ENCODE assay signal across 17 cellular contexts in genomic region chr6:111834356-111834755, GRCh38. TPM values are rescaled to one million over a fixed set of nuclear protein-coding genes. Genes with fewer than 3 reads are reported as not detected.
A peak's percentile ranks its signal among the peaks of the same experiment; 100 is the strongest.
DNase-seq lines count a peak whose midpoint lies in the region; ATAC-seq and TF ChIP-seq lines count a peak whose summit lies in the region.
"Had no signal": no experiment of that assay in that cellular context is flagged by ENCODE, and none has a peak within 500 bp of the region (broad histone marks: within the 10 kb centered on the region; RNA-seq: fewer than 3 reads in every experiment).

No MANE protein-coding gene starts in this region.

- H3K36me3 ChIP-seq in CD8-positive, alpha-beta memory T cell (ENCODE audit: insufficient read depth, low read length) = no peaks in the 10 kb centered on the region

- ATAC-seq in activated T-cell treated with anti-CD3 and anti-CD28 coated beads, Interleukin-2, amount 50 U/mL, for 4 hours = no peak
- no peak for ATAC-seq in central memory CD8-positive, alpha-beta T cell (replicated peaks; ENCODE audit: extremely low read depth, poor library complexity, severe bottlenecking)
- ATAC-seq: PC-3 had no signal

- peaks cover 53% of the 10 kb centered on the region for H3K36me3 Mint-ChIP-seq in activated T-cell treated with anti-CD3 and anti-CD28 coated beads, Interleukin-2, amount 50 U/mL, for 4 hours (ENCODE audit: insufficient read depth)
- peaks cover 0 to 44% (median 2%) of the 10 kb centered on the region in 3 donors for H3K36me3 Mint-ChIP-seq in CD8-positive, alpha-beta memory T cell
- peaks cover 28% of the 10 kb centered on the region for H3K36me3 Mint-ChIP-seq in central memory CD8-positive, alpha-beta T cell (ENCODE audit: insufficient read depth)
- H3K36me3 Mint-ChIP-seq in progenitor cell of endocrine pancreas (ENCODE audit: insufficient read depth) = peaks cover 26% of the 10 kb centered on the region

- CTCF ChIA-PET in CD8-positive, alpha-beta memory T cell (lab: Charles Lee) = interaction anchor here (1.3 kb wide), 1 partner anchor 33 kb away, joined by 3 read pairs; no protein-coding TSS in a partner anchor

- H3K27ac Mint-ChIP-seq in CD8-positive, alpha-beta memory T cell = peak overlapping the region in 7 of 8 donors; percentile 58 to 98 (median 91)
- peak overlapping the region; percentile 71 for H3K27ac Mint-ChIP-seq in central memory CD8-positive, alpha-beta T cell (ENCODE audit: low read depth)
- peak overlapping the region; percentile 26 for H3K27ac Mint-ChIP-seq in progenitor cell of endocrine pancreas

- POLR2A ChIA-PET in CD8-positive, alpha-beta memory T cell (lab: Charles Lee) = interaction anchor here (1.2 kb wide), 1 partner anchor 9 kb away, joined by 6 read pairs; no protein-coding TSS in a partner anchor

- H3K4me1 ChIP-seq in CD8-positive, alpha-beta memory T cell (ENCODE audit: insufficient read depth, low read length) = peaks cover 84% of the 10 kb centered on the region

- H3K4me3 Mint-ChIP-seq in activated T-cell treated with anti-CD3 and anti-CD28 coated beads, Interleukin-2, amount 50 U/mL, for 4 hours = peak overlapping the region; percentile 2
- H3K4me3 Mint-ChIP-seq in CD8-positive, alpha-beta memory T cell = peak overlapping the region in 6 of 7 donors; percentile 5 to 61 (median 38)
- H3K4me3 Mint-ChIP-seq in central memory CD8-positive, alpha-beta T cell = peak overlapping the region; percentile 14
- no peak overlapping the region for H3K4me3 Mint-ChIP-seq in progenitor cell of endocrine pancreas (ENCODE audit: low read depth)

- no peaks in the 10 kb centered on the region for H3K9me3 ChIP-seq in CD8-positive, alpha-beta memory T cell (ENCODE audit: low read length)

- DNase-seq in activated T-cell treated with anti-CD3 and anti-CD28 coated beads, Interleukin-2, amount 50 U/mL, for 4 hours = no peak
- DNase-seq in activated T-cell treated with anti-CD3 and anti-CD28 coated beads for 4 hours (no peak), progenitor cell of endocrine pancreas (ENCODE audit: low spot score, unreplicated experiment) (no peak), NCI-H524 treated with DMSO at 0.1 percent for 48 hours (lab: John Stamatoyannopoulos, UW) (no peak), anterior cingulate cortex (lab: John Stamatoyannopoulos, UW) (no peak)
- DNase-seq in CD8-positive, alpha-beta memory T cell = no peak
- DNase-seq in central memory CD8-positive, alpha-beta T cell (ENCODE audit: low spot score in 2 of 2) = no peak
- DNase-seq: AML-193; CD4-positive, CD25-positive, alpha-beta regulatory T cell; GF-D8; GOT3; NCI-H1048; NCI-H1694; NCI-H345; NCI-H69; PC-3 had no signal

- H3K27me3 ChIP-seq in CD8-positive, alpha-beta memory T cell (ENCODE audit: insufficient read depth, low read length, poor library complexity, severe bottlenecking) = no peaks in the 10 kb centered on the region

- no peak overlapping the region for H3K27ac ChIP-seq in CD8-positive, alpha-beta memory T cell (ENCODE audit: low read depth, low read length)
- H3K27ac ChIP-seq: HL-60 had no signal

- H3K4me1 Mint-ChIP-seq in activated T-cell treated with anti-CD3 and anti-CD28 coated beads, Interleukin-2, amount 50 U/mL, for 4 hours (ENCODE audit: low read depth) = peaks cover 70% of the 10 kb centered on the region
- H3K4me1 Mint-ChIP-seq in CD8-positive, alpha-beta memory T cell = peaks cover 0 to 67% (median 0%) of the 10 kb centered on the region in 3 donors
- peaks cover 65% of the 10 kb centered on the region for H3K4me1 Mint-ChIP-seq in central memory CD8-positive, alpha-beta T cell
- H3K4me1 Mint-ChIP-seq in progenitor cell of endocrine pancreas (ENCODE audit: low read depth) = peaks cover 22% of the 10 kb centered on the region

- TF ChIP-seq CTCF in progenitor cell of endocrine pancreas (IDR thresholded peaks at IDR 0.05; ENCODE audit: unreplicated experiment) = no peak

- H3K9me3 Mint-ChIP-seq in activated T-cell treated with anti-CD3 and anti-CD28 coated beads, Interleukin-2, amount 50 U/mL, for 4 hours = no peaks in the 10 kb centered on the region
- H3K9me3 Mint-ChIP-seq in CD8-positive, alpha-beta memory T cell = no peaks in the 10 kb centered on the region
- no peaks in the 10 kb centered on the region for H3K9me3 Mint-ChIP-seq in central memory CD8-positive, alpha-beta T cell
- no peaks in the 10 kb centered on the region for H3K9me3 Mint-ChIP-seq in progenitor cell of endocrine pancreas (ENCODE audit: low read depth)
- H3K9me3 Mint-ChIP-seq: CD4-positive, CD25-positive, alpha-beta regulatory T cell had no signal

- H3K4me3 ChIP-seq in CD8-positive, alpha-beta memory T cell (ENCODE audit: low read length) = no peak overlapping the region

- no peaks in the 10 kb centered on the region for H3K27me3 Mint-ChIP-seq in activated T-cell treated with anti-CD3 and anti-CD28 coated beads, Interleukin-2, amount 50 U/mL, for 4 hours (ENCODE audit: low read depth)
- no peaks in the 10 kb centered on the region for H3K27me3 Mint-ChIP-seq in CD8-positive, alpha-beta memory T cell
- H3K27me3 Mint-ChIP-seq in central memory CD8-positive, alpha-beta T cell = no peaks in the 10 kb centered on the region
- no peaks in the 10 kb centered on the region for H3K27me3 Mint-ChIP-seq in progenitor cell of endocrine pancreas
- H3K27me3 Mint-ChIP-seq: CD4-positive, CD25-positive, alpha-beta regulatory T cell had no signal

RNA-seq across cellular contexts. Expression of gene FYN, which starts 38.9 kb away (rescaled TPM):
- 100 to 1,000 TPM; 481 to 505 (median 485) TPM for total RNA-seq in activated T-cell treated with anti-CD3 and anti-CD28 coated beads, Interleukin-2, amount 50 U/mL, for 4 hours
- total RNA-seq in CD8-positive, alpha-beta memory T cell = 100 to 1,000 TPM; 481 to 491 TPM
- 611 TPM for polyA plus RNA-seq in CD8-positive, alpha-beta memory T cell
- total RNA-seq in progenitor cell of endocrine pancreas = 159 and 169 TPM in 2 replicates

Comparison
In these comparisons a context has a peak if more than half of its experiments do, and no peak if none do; other contexts are left out.
1. H3K27ac Mint-ChIP-seq: peak in every context shown above with its lines; median percentile 91 in CD8-positive, alpha-beta memory T cell; 71 in central memory CD8-positive, alpha-beta T cell; 26 in progenitor cell of endocrine pancreas.